Comparison of ENCODE assay signal across 8 cellular contexts in the genomic region with DNA sequence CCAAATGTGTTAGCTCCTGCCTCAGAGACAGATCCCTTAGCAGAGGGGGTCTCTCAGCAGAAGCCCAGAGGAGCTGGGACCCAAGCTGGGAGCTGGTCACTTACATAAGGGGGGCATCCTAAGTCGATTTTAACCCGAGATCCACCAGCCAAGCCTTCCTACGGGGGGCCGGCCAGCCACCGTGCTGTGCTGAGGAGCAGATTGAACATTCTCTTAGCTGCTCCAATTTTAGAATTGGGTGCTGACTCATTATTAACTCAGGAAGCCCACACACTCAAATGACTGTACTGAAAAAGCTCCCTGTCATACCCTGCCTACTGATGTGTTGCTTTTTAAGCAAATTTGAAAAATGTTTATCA.
DNase-seq lines count a peak whose midpoint lies in the region; ATAC-seq, FAIRE-seq and TF ChIP-seq lines count a peak whose summit lies in the region.
"Not testable (repeated sequence)": the region's sequence is repeated elsewhere in the genome, so short reads cannot be mapped to it uniquely, and the experiment has no call there.

No MANE protein-coding gene starts in this region.

- peak overlapping the region; percentile 45; the same call in 1 of the 2 replicates for H3K4me2 ChIP-seq in KMS-11

- not testable (repeated sequence) for H3K4me1 ChIP-seq in KMS-11 (ENCODE audit: low read depth, poor library complexity, severe bottlenecking); kidney (ENCODE audit: control insufficient read depth in 1 of 2, insufficient read depth in 1 of 2, low read depth in 1 of 2, low read length in 2 of 2)

- not testable (repeated sequence) for TF ChIP-seq CTCF in CD14-positive monocyte (IDR thresholded peaks at IDR 0.05); KMS-11 (conservative IDR thresholded peaks at IDR 0.05; ENCODE audit: low read depth, low read length); activated CD8-positive, alpha-beta T cell treated with anti-CD3 and anti-CD28 coated beads for 36 hours (IDR thresholded peaks at IDR 0.05); chondrocyte (IDR thresholded peaks at IDR 0.05); kidney (IDR thresholded peaks at IDR 0.05; ENCODE audit: borderline replicate concordance, extremely low read depth, insufficient read depth)

- not testable (repeated sequence) for H3K36me3 ChIP-seq in KMS-11 (ENCODE audit: insufficient read depth); kidney (ENCODE audit: control insufficient read depth in 1 of 2, insufficient read depth in 2 of 2, low read length in 2 of 2)

- peaks cover 20% of the 10 kb centered on the region for H3K4me1 Mint-ChIP-seq in CD14-positive monocyte
- H3K4me1 Mint-ChIP-seq in activated CD8-positive, alpha-beta T cell treated with anti-CD3 and anti-CD28 coated beads for 36 hours (ENCODE audit: low read depth) = peaks cover 14% of the 10 kb centered on the region
- peaks cover 33% of the 10 kb centered on the region for H3K4me1 Mint-ChIP-seq in chondrocyte (ENCODE audit: low read depth)

- H3K9ac ChIP-seq in KMS-11 = peak overlapping the region; percentile 82; the same call in 1 of the 2 replicates
- H3K9ac ChIP-seq in kidney (ENCODE audit: low read length in 2 of 2) = not testable (repeated sequence)

- H3K27me3 ChIP-seq in KMS-11 (ENCODE audit: insufficient read depth, low read depth) = not testable (repeated sequence)

- H3K4me3 Mint-ChIP-seq in CD14-positive monocyte (peak overlapping the region; percentile 74 to 79), chondrocyte (ENCODE audit: unreplicated experiment) (peak overlapping the region; percentile 82)
- peak overlapping the region; percentile 59 for H3K4me3 Mint-ChIP-seq in activated CD8-positive, alpha-beta T cell treated with anti-CD3 and anti-CD28 coated beads for 36 hours

- CTCF ChIA-PET in activated CD8-positive, alpha-beta T cell treated with anti-CD3 and anti-CD28 coated beads for 36 hours (lab: Charles Lee) = not testable (repeated sequence)

- not testable (repeated sequence) for H3K27me3 Mint-ChIP-seq in CD14-positive monocyte (ENCODE audit: low read depth in 3 of 3); activated CD8-positive, alpha-beta T cell treated with anti-CD3 and anti-CD28 coated beads for 36 hours; chondrocyte (ENCODE audit: low read depth)

- H4K20me1 ChIP-seq in KMS-11 (ENCODE audit: insufficient read depth) = not testable (repeated sequence)

- not testable (repeated sequence) for H2AFZ ChIP-seq in KMS-11 (ENCODE audit: low read depth)

- DNase-seq in CD14-positive monocyte (ENCODE audit: low spot score); chondrocyte (ENCODE audit: low spot score): not testable (repeated sequence)
- DNase-seq in activated CD8-positive, alpha-beta T cell treated with anti-CD3 and anti-CD28 coated beads for 36 hours = peak; percentile 20
- peak; percentile 62 for DNase-seq in kidney
- peak; percentile 39 for DNase-seq in stimulated activated CD4-positive, alpha-beta T cell treated with anti-CD3 and anti-CD28 coated beads, Interleukin-4, amount 100 ng/mL, for 1 hour

- not testable (repeated sequence) for H3K4me3 ChIP-seq in KMS-11 (IDR thresholded peaks at IDR 0.05; ENCODE audit: insufficient read depth, low read depth, low read length)
- H3K4me3 ChIP-seq in kidney (ENCODE audit: low read length in 2 of 2) = peak overlapping the region in 1 of 2 donors; percentile 39

- H3K36me3 Mint-ChIP-seq in CD14-positive monocyte; activated CD8-positive, alpha-beta T cell treated with anti-CD3 and anti-CD28 coated beads for 36 hours (ENCODE audit: low read depth); chondrocyte (ENCODE audit: low read depth): not testable (repeated sequence)

- POLR2A ChIA-PET in activated CD8-positive, alpha-beta T cell treated with anti-CD3 and anti-CD28 coated beads for 36 hours (lab: Charles Lee) = not testable (repeated sequence)

- peak; percentile 84 for ATAC-seq in GM19395 (IDR thresholded peaks at IDR 0.05; ENCODE audit: unreplicated experiment)
- ATAC-seq in HG02885 (IDR thresholded peaks at IDR 0.05; ENCODE audit: poor library complexity, unreplicated experiment) = peak; percentile 83
- peak; percentile 76 for ATAC-seq in activated CD8-positive, alpha-beta T cell treated with anti-CD3 and anti-CD28 coated beads for 36 hours

- intact Hi-C loops in CD14-positive monocyte (cut with micrococcal nuclease); activated CD8-positive, alpha-beta T cell treated with anti-CD3 and anti-CD28 coated beads for 36 hours (cut with micrococcal nuclease); kidney (cut with DNase I): not testable (repeated sequence)

- H3K9me3 ChIP-seq in kidney (ENCODE audit: control insufficient read depth in 1 of 2, low read length in 2 of 2) = not testable (repeated sequence)

- H3K27ac Mint-ChIP-seq in CD14-positive monocyte = peak overlapping the region; percentile 79 to 96 (median 89)
- H3K27ac Mint-ChIP-seq in activated CD8-positive, alpha-beta T cell treated with anti-CD3 and anti-CD28 coated beads for 36 hours = peak overlapping the region; percentile 79
- H3K27ac Mint-ChIP-seq in chondrocyte (ENCODE audit: unreplicated experiment) = peak overlapping the region; percentile 93

- peaks cover 11% of the 10 kb centered on the region; the same call in 1 of the 2 replicates for H3K79me2 ChIP-seq in KMS-11 (ENCODE audit: insufficient read depth, low read depth)

- H3K27ac ChIP-seq in KMS-11 (peak overlapping the region; percentile 85), kidney (ENCODE audit: low read depth in 2 of 2, low read length in 2 of 2) (peak overlapping the region; percentile 51 to 75)

- not testable (repeated sequence) for H3K9me3 Mint-ChIP-seq in CD14-positive monocyte; activated CD8-positive, alpha-beta T cell treated with anti-CD3 and anti-CD28 coated beads for 36 hours; chondrocyte (ENCODE audit: low read depth)

- not testable (repeated sequence) for FAIRE-seq in kidney (lab: Jason Lieb, UNC)
